Comparison of ENCODE assay signal across 11 cellular contexts in the genomic region with DNA sequence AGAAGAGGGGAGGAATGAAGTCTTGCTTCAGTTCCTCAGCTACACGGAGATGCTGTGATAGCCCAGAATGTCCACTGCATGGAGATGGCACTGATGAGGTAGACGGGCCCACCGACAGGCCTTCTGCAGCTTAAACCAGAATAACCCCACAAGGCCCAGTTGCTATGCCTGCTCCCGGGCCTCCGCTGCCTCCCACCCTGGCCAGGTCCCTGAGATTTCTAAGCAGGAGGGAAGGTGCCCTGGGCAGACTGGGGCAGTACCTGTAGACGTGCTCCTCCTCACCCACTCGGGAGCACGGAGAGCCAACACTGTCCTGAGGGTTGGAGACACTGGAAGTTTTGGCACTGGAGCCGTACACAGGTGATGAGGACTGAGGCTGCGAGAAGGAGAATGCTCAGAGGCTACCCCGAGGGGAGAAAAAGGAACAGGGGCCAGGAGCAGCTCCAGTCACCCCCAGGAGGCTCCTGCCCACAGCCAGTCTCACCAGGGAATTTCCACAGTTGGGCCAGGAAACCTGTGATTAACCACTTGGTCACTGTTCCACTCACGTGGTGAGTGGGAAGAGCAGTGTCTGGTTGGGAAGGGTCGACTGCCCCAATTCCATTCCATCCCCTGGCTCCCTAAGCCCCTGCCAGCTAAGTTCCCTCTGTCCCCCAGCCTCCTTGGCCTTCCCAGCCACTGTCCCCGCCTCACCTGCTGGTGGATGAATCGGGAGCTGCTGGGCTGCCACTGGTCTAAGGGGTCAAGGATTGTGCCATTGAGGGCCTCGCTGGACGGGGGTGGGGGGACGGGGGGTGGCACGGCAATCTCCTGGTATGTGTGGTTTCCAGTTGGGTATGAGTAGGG. TPM values are rescaled to one million over a fixed set of nuclear protein-coding genes. Genes with fewer than 3 reads are reported as not detected.
DNase-seq lines count a peak whose midpoint lies in the region; ATAC-seq and TF ChIP-seq lines count a peak whose summit lies in the region.
"Had no signal": no experiment of that assay in that cellular context is flagged by ENCODE, and none has a peak within 500 bp of the region (broad histone marks: within the 10 kb centered on the region; RNA-seq: fewer than 3 reads in every experiment).

No MANE protein-coding gene starts in this region.

- H3K27ac ChIP-seq in left ventricle myocardium inferior (replicated peaks) (peak overlapping the region; percentile 71), endodermal cell (ENCODE audit: low read depth, low read length) (no peak overlapping the region), muscle layer of duodenum (ENCODE audit: low read length) (peak overlapping the region; percentile 4), upper lobe of right lung (peak overlapping the region; percentile 84)
- H3K27ac ChIP-seq: psoas muscle had no signal

- H3K4me3 Mint-ChIP-seq in endodermal cell (no peak overlapping the region), progenitor cell of endocrine pancreas (ENCODE audit: low read depth) (no peak overlapping the region)

- H3K4me1 Mint-ChIP-seq in endodermal cell = peaks cover 31% of the 10 kb centered on the region
- H3K4me1 Mint-ChIP-seq in progenitor cell of endocrine pancreas (ENCODE audit: low read depth) = peaks cover 33% of the 10 kb centered on the region

- no peak for DNase-seq in left ventricle myocardium inferior
- DNase-seq in Right ventricle myocardium inferior (ENCODE audit: missing footprints) = no peak
- DNase-seq in endodermal cell = no peak
- no peak for DNase-seq in upper lobe of right lung
- no peak for DNase-seq in progenitor cell of endocrine pancreas (ENCODE audit: low spot score, unreplicated experiment)
- no peak for DNase-seq in DMS79 treated with DMSO at 0.1 percent for 48 hours (lab: John Stamatoyannopoulos, UW)
- DNase-seq: effector CD8-positive, alpha-beta T cell; NCI-H146 had no signal

- intact Hi-C loops in left ventricle myocardium inferior (cut with micrococcal nuclease) (no loop called here), Right ventricle myocardium inferior (cut with DNase I) (no loop called here), upper lobe of right lung (cut with DNase I) (no loop called here)

- H3K9ac ChIP-seq in endodermal cell (ENCODE audit: extremely low read depth, low read length, poor library complexity, severe bottlenecking) = no peak overlapping the region

- peaks cover 55% of the 10 kb centered on the region for H3K36me3 Mint-ChIP-seq in endodermal cell (ENCODE audit: low read depth)
- H3K36me3 Mint-ChIP-seq in progenitor cell of endocrine pancreas (ENCODE audit: insufficient read depth) = peaks cover 10% of the 10 kb centered on the region

- WGBS in endodermal cell (ENCODE audit: insufficient coverage in 1 of 2, insufficient read length in 1 of 2), 2 experiments = 93 to 94% methylated on average over 12 to 19 of the region's 19 CpGs

- H3K9me3 ChIP-seq in left ventricle myocardium inferior (replicated peaks) (no peaks in the 10 kb centered on the region), endodermal cell (ENCODE audit: control insufficient read depth, low read length) (no peaks in the 10 kb centered on the region), muscle layer of duodenum (ENCODE audit: control insufficient read depth in 1 of 2, low read length in 2 of 2) (no peaks in the 10 kb centered on the region), upper lobe of right lung (no peaks in the 10 kb centered on the region)
- H3K9me3 ChIP-seq: psoas muscle had no signal

- H3K27me3 ChIP-seq in left ventricle myocardium inferior (ENCODE audit: low read depth) (no peaks in the 10 kb centered on the region), endodermal cell (ENCODE audit: control insufficient read depth, insufficient read depth, low read length, poor library complexity, severe bottlenecking) (no peaks in the 10 kb centered on the region), muscle layer of duodenum (ENCODE audit: low read depth, low read length) (no peaks in the 10 kb centered on the region), upper lobe of right lung (no peaks in the 10 kb centered on the region)

- H3K27ac Mint-ChIP-seq in endodermal cell (peak overlapping the region; percentile 84), progenitor cell of endocrine pancreas (no peak overlapping the region)

- H3K4me1 ChIP-seq in left ventricle myocardium inferior (peaks cover 51% of the 10 kb centered on the region), endodermal cell (ENCODE audit: control insufficient read depth, insufficient read depth, low read length) (peaks cover 39% of the 10 kb centered on the region), muscle layer of duodenum (ENCODE audit: control insufficient read depth in 1 of 2, insufficient read depth in 2 of 2, low read length in 2 of 2) (peaks cover 22 to 42% of the 10 kb centered on the region in 2 donors), upper lobe of right lung (peaks cover 38% of the 10 kb centered on the region)

- no peaks in the 10 kb centered on the region for H3K9me3 Mint-ChIP-seq in endodermal cell
- H3K9me3 Mint-ChIP-seq in progenitor cell of endocrine pancreas (ENCODE audit: low read depth) = no peaks in the 10 kb centered on the region

- no peak for ATAC-seq in Right ventricle myocardium inferior
- no peak for ATAC-seq in upper lobe of right lung
- ATAC-seq in GM18520 (IDR thresholded peaks at IDR 0.05; ENCODE audit: unreplicated experiment) = no peak
- ATAC-seq: psoas muscle had no signal

- H3K4me3 ChIP-seq in left ventricle myocardium inferior = no peak overlapping the region
- H3K4me3 ChIP-seq in endodermal cell (ENCODE audit: low read length) = no peak overlapping the region
- H3K4me3 ChIP-seq in muscle layer of duodenum (ENCODE audit: low read depth in 1 of 2, low read length in 2 of 2) = no peak overlapping the region
- H3K4me3 ChIP-seq in upper lobe of right lung = peak overlapping the region; percentile 43
- H3K4me3 ChIP-seq: psoas muscle had no signal

- no peak for TF ChIP-seq CTCF in left ventricle myocardium inferior (IDR thresholded peaks at IDR 0.05; ENCODE audit: borderline replicate concordance)
- no peak for TF ChIP-seq CTCF in endodermal cell (conservative IDR thresholded peaks at IDR 0.05)
- no peak for TF ChIP-seq CTCF in upper lobe of right lung (IDR thresholded peaks at IDR 0.05)
- TF ChIP-seq CTCF in progenitor cell of endocrine pancreas (IDR thresholded peaks at IDR 0.05; ENCODE audit: unreplicated experiment) = no peak

- H3K27me3 Mint-ChIP-seq in endodermal cell (ENCODE audit: insufficient read depth) = no peaks in the 10 kb centered on the region
- H3K27me3 Mint-ChIP-seq in progenitor cell of endocrine pancreas = no peaks in the 10 kb centered on the region

- H3K36me3 ChIP-seq in left ventricle myocardium inferior = peaks cover 64% of the 10 kb centered on the region
- peaks cover 57% of the 10 kb centered on the region for H3K36me3 ChIP-seq in endodermal cell (ENCODE audit: control insufficient read depth, insufficient read depth, low read length)
- peaks cover 46 to 51% of the 10 kb centered on the region in 2 donors for H3K36me3 ChIP-seq in muscle layer of duodenum (ENCODE audit: control insufficient read depth in 1 of 2, insufficient read depth in 2 of 2, low read length in 2 of 2)
- peaks cover 53% of the 10 kb centered on the region for H3K36me3 ChIP-seq in upper lobe of right lung

RNA-seq across cellular contexts. Expression of a gene that starts 22.8 kb away (rescaled TPM):
- total RNA-seq in left ventricle myocardium inferior (712 TPM), Right ventricle myocardium inferior (892 TPM), endodermal cell (1,000 to 10,000 TPM; 2,153 to 2,485 TPM), upper lobe of right lung (1,192 TPM), progenitor cell of endocrine pancreas (2,127 and 2,195 TPM in 2 replicates)
- polyA plus RNA-seq in endodermal cell (2013, experiment 1 of 2) = 3,202 TPM
- polyA plus RNA-seq in endodermal cell (2013, experiment 2 of 2) = 2,907 TPM

RNA-seq across cellular contexts. Expression of a gene that starts 29.2 kb away (rescaled TPM):
- 36.0 TPM for total RNA-seq in left ventricle myocardium inferior
- 35.7 TPM for total RNA-seq in Right ventricle myocardium inferior
- total RNA-seq in endodermal cell = 100 to 1,000 TPM; 133 to 143 TPM
- polyA plus RNA-seq in endodermal cell (2013, experiment 1 of 2) = 51.2 TPM
- polyA plus RNA-seq in endodermal cell (2013, experiment 2 of 2) = 52.7 TPM
- 77.2 TPM for total RNA-seq in upper lobe of right lung
- 117 and 131 TPM in 2 replicates for total RNA-seq in progenitor cell of endocrine pancreas

RNA-seq across cellular contexts. Expression of a gene that starts 41.8 kb away (rescaled TPM):
- total RNA-seq in left ventricle myocardium inferior = 59.8 TPM
- 63.7 TPM for total RNA-seq in Right ventricle myocardium inferior
- 10 to 100 TPM; 58.4 to 92.7 TPM for total RNA-seq in endodermal cell
- 42.1 TPM for polyA plus RNA-seq in endodermal cell (2013, experiment 1 of 2)
- polyA plus RNA-seq in endodermal cell (2013, experiment 2 of 2) = 44.5 TPM
- 105 TPM for total RNA-seq in upper lobe of right lung
- total RNA-seq in progenitor cell of endocrine pancreas = 71.4 and 71.8 TPM in 2 replicates
